Comparison of ENCODE assay signal across 8 cellular contexts in the genomic region with DNA sequence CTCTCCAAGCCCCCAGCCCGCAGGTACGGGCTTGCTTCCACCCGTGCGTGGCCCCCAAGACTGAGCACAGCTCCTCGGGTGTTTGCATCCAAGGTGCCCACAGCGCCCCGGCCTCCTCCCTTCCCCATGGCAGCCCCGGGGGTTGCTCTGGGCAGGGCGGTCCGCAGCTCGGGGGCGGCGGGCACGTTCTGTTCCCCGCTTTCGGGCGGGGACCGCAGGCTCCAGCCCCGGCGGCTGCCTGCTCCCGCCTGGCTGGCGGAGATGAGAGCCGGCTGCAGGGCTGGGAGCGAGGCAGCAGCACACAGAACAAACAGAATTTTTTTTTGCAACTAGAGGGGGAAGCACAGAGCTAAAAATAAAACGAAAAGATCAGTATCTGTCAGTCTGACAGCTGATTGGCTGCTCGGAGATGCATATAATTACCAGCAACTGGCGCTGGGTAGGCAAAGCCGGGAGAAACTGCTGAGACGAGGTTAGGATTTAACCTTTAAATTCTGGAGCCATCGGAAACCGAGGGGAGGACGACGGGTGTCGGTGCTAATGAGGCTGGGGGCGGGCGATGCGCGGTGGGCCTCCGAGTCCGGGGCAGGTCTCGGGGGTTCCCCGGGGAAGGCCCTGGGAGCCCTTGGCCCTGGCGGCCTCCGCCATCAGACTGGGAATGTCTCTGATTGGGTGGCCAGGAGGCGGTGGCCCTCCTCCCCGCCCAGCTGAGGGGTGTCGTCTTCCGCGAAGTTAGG.
A peak's percentile ranks its signal among the peaks of the same experiment; 100 is the strongest.
DNase-seq lines count a peak whose midpoint lies in the region; ATAC-seq lines count a peak whose summit lies in the region.

No MANE protein-coding gene starts in this region.

- H3K4me1 ChIP-seq in esophagus (ENCODE audit: control insufficient read depth in 2 of 2, insufficient read depth in 2 of 2, low read length in 1 of 2) (peaks cover 0 to 10% of the 10 kb centered on the region in 2 donors), mesodermal cell (ENCODE audit: control insufficient read depth, insufficient read depth, low read length, poor library complexity, severe bottlenecking) (peaks cover 43% of the 10 kb centered on the region)

- DNase-seq in DMS 273 treated with DMSO at 0.1 percent for 48 hours (lab: John Stamatoyannopoulos, UW) (peak; percentile 77), NCI-H69 (lab: John Stamatoyannopoulos, UW) (peak; percentile 80), activated T-cell treated with anti-CD3 and anti-CD28 coated beads for 4 hours (peak; percentile 33)
- peak; percentile 18 for DNase-seq in stimulated activated naive CD4-positive, alpha-beta T cell treated with Interleukin-2 at 50 U/mL for 16 hours (lab: John Stamatoyannopoulos, UW)

- H3K9me3 ChIP-seq in esophagus (ENCODE audit: control insufficient read depth in 2 of 2, insufficient read depth in 1 of 2, low read depth in 1 of 2, low read length in 1 of 2) (no peaks in the 10 kb centered on the region), mesodermal cell (ENCODE audit: control insufficient read depth, low read length) (no peaks in the 10 kb centered on the region)

- WGBS in esophagus, 2 donors = 6 to 9% methylated on average over 45 to 49 of the region's 49 CpGs
- WGBS in mesodermal cell (ENCODE audit: insufficient coverage in 2 of 2), 2 experiments = 39 to 49% methylated on average over 34 to 44 of the region's 49 CpGs

- ATAC-seq in HG02610 (IDR thresholded peaks at IDR 0.05; ENCODE audit: unreplicated experiment) (peak; percentile 66), HG02763 (IDR thresholded peaks at IDR 0.05; ENCODE audit: unreplicated experiment) (no peak)

- H3K27ac ChIP-seq in esophagus (ENCODE audit: low read depth in 2 of 2, low read length in 1 of 2) (peak overlapping the region; percentile 78), mesodermal cell (ENCODE audit: low read depth, low read length, severe bottlenecking) (peak overlapping the region; percentile 67)

- no peaks in the 10 kb centered on the region for H3K27me3 ChIP-seq in esophagus (ENCODE audit: control insufficient read depth in 1 of 2, insufficient read depth in 2 of 2, low read length in 2 of 2)

- no peaks in the 10 kb centered on the region for H3K36me3 ChIP-seq in esophagus (ENCODE audit: control insufficient read depth in 2 of 2, insufficient read depth in 2 of 2, low read length in 1 of 2)
- H3K36me3 ChIP-seq in mesodermal cell (ENCODE audit: control insufficient read depth, insufficient read depth, low read length) = no peaks in the 10 kb centered on the region

- H3K4me3 ChIP-seq in esophagus (ENCODE audit: low read depth in 1 of 2, low read length in 2 of 2) (peak overlapping the region; percentile 22 to 40), mesodermal cell (ENCODE audit: extremely low read depth, insufficient read depth, low read length, poor library complexity, severe bottlenecking) (peak overlapping the region; percentile 2)

Comparison
In these comparisons a context has a peak if more than half of its experiments do, and no peak if none do; other contexts are left out.
1. DNase-seq: peak in every context shown above with its lines; median percentile 80 in NCI-H69; 77 in DMS 273 treated with DMSO at 0.1 percent for 48 hours; 33 in activated T-cell treated with anti-CD3 and anti-CD28 coated beads for 4 hours; 18 in stimulated activated naive CD4-positive, alpha-beta T cell treated with Interleukin-2 at 50 U/mL for 16 hours.